ENCODE assay signal across 10 cellular contexts in the genomic region with DNA sequence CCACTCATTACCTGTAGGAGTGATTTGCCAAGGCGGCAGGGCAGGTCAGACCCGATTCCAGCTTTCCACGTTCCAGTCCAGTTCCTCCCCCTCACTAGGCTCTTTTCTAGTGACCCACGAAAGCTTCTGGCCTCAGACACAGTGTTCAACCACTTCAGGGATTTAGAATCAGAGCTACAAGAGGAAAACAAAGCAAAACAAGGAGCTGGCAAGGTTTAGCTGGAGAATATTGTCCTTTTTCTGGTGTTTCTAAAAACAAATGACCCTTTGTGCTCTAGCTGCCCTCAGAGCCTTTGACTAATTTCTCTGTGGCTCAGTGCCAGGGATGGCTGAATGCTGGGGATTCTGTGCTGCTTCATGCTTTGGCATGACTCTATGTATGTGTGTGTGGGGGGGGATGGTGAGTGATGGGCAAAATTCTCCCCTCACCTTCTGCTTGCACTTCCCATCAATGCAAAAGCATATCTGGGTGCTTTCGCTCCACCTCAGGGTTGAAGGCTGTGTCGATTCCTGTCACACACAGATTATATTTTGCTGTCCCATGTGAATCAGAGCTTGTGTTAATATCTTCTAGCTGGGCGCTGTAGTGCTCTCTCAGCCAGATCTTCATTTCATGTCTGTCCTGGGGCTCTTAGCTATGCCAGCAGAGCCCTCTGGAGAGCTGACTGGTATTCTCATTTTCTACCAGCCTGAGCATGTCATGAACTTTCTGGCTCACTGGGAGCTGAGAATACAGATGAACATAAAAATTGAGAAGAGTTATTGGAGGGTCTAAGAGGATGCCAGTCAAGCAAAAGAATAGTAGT. TPM values are rescaled to one million over a fixed set of nuclear protein-coding genes. Genes with fewer than 3 reads are reported as not detected.
DNase-seq lines count a peak whose midpoint lies in the region; ATAC-seq and TF ChIP-seq lines count a peak whose summit lies in the region.
"Had no signal": no experiment of that assay in that cellular context is flagged by ENCODE, and none has a peak within 500 bp of the region (broad histone marks: within the 10 kb centered on the region; RNA-seq: fewer than 3 reads in every experiment).

No MANE protein-coding gene starts in this region.

- no peaks in the 10 kb centered on the region for H3K36me3 ChIP-seq in ascending aorta

- DNase-seq in EL (peak; percentile 69), ascending aorta (ENCODE audit: low spot score in 2 of 2) (peak in 1 of 2 donors; percentile 92), right cardiac atrium (peak; percentile 73 to 80 (median 75)), retina (peak; percentile 72)
- DNase-seq in activated T-cell treated with anti-CD3 and anti-CD28 coated beads, Interleukin-2, amount 50 U/mL, for 4 hours: no peak
- DNase-seq in activated naive CD8-positive, alpha-beta T cell treated with anti-CD3 and anti-CD28 coated beads for 36 hours: no peak
- DNase-seq in stimulated activated naive CD8-positive, alpha-beta T cell treated with anti-CD3 and anti-CD28 coated beads, Interleukin-15, amount 100 ng/mL, for 72 hours: no peak
- DNase-seq: effector CD4-positive, alpha-beta T cell; SW 1271 had no signal

- no peak overlapping the region for H3K4me3 Mint-ChIP-seq in activated T-cell treated with anti-CD3 and anti-CD28 coated beads, Interleukin-2, amount 50 U/mL, for 4 hours
- H3K4me3 Mint-ChIP-seq in activated naive CD8-positive, alpha-beta T cell treated with anti-CD3 and anti-CD28 coated beads for 36 hours: no peak overlapping the region
- no peak overlapping the region for H3K4me3 Mint-ChIP-seq in stimulated activated naive CD8-positive, alpha-beta T cell treated with anti-CD3 and anti-CD28 coated beads, Interleukin-15, amount 100 ng/mL, for 72 hours

- ATAC-seq in right cardiac atrium (peak; percentile 95), GM18909 (IDR thresholded peaks at IDR 0.05; ENCODE audit: poor library complexity, unreplicated experiment) (no peak)
- ATAC-seq in activated T-cell treated with anti-CD3 and anti-CD28 coated beads, Interleukin-2, amount 50 U/mL, for 4 hours: no peak
- no peak for ATAC-seq in stimulated activated naive CD8-positive, alpha-beta T cell treated with anti-CD3 and anti-CD28 coated beads, Interleukin-15, amount 100 ng/mL, for 72 hours

- H3K27ac Mint-ChIP-seq in activated naive CD8-positive, alpha-beta T cell treated with anti-CD3 and anti-CD28 coated beads for 36 hours: no peak overlapping the region
- H3K27ac Mint-ChIP-seq in stimulated activated naive CD8-positive, alpha-beta T cell treated with anti-CD3 and anti-CD28 coated beads, Interleukin-15, amount 100 ng/mL, for 72 hours: no peak overlapping the region

- H3K27me3 Mint-ChIP-seq in activated T-cell treated with anti-CD3 and anti-CD28 coated beads, Interleukin-2, amount 50 U/mL, for 4 hours (ENCODE audit: low read depth): no peaks in the 10 kb centered on the region
- no peaks in the 10 kb centered on the region for H3K27me3 Mint-ChIP-seq in activated naive CD8-positive, alpha-beta T cell treated with anti-CD3 and anti-CD28 coated beads for 36 hours
- no peaks in the 10 kb centered on the region for H3K27me3 Mint-ChIP-seq in stimulated activated naive CD8-positive, alpha-beta T cell treated with anti-CD3 and anti-CD28 coated beads, Interleukin-15, amount 100 ng/mL, for 72 hours

- H3K9me3 Mint-ChIP-seq in activated T-cell treated with anti-CD3 and anti-CD28 coated beads, Interleukin-2, amount 50 U/mL, for 4 hours: no peaks in the 10 kb centered on the region
- peaks cover 15% of the 10 kb centered on the region for H3K9me3 Mint-ChIP-seq in activated naive CD8-positive, alpha-beta T cell treated with anti-CD3 and anti-CD28 coated beads for 36 hours
- H3K9me3 Mint-ChIP-seq in stimulated activated naive CD8-positive, alpha-beta T cell treated with anti-CD3 and anti-CD28 coated beads, Interleukin-15, amount 100 ng/mL, for 72 hours: peaks cover 0 to 4% of the 10 kb centered on the region in 2 donors

- H3K27ac ChIP-seq in ascending aorta (peak overlapping the region; percentile 88 to 92), right cardiac atrium (ENCODE audit: low read length) (peak overlapping the region; percentile 92)

- H3K4me1 ChIP-seq in ascending aorta: peaks cover 7 to 38% of the 10 kb centered on the region in 2 donors
- peaks cover 4% of the 10 kb centered on the region for H3K4me1 ChIP-seq in right cardiac atrium (ENCODE audit: control insufficient read depth, insufficient read depth, low read length)

- no peak overlapping the region for H3K4me3 ChIP-seq in ascending aorta
- H3K4me3 ChIP-seq in right cardiac atrium (ENCODE audit: low read length): no peak overlapping the region

- 21% methylated on average over 7 of the region's 7 CpGs for WGBS in right cardiac atrium

- no peak for TF ChIP-seq CTCF in ascending aorta (IDR thresholded peaks at IDR 0.05)

- peaks cover 42% of the 10 kb centered on the region for H3K36me3 Mint-ChIP-seq in activated T-cell treated with anti-CD3 and anti-CD28 coated beads, Interleukin-2, amount 50 U/mL, for 4 hours (ENCODE audit: insufficient read depth)
- peaks cover 49% of the 10 kb centered on the region for H3K36me3 Mint-ChIP-seq in activated naive CD8-positive, alpha-beta T cell treated with anti-CD3 and anti-CD28 coated beads for 36 hours

- H3K4me1 Mint-ChIP-seq in activated T-cell treated with anti-CD3 and anti-CD28 coated beads, Interleukin-2, amount 50 U/mL, for 4 hours (ENCODE audit: low read depth): peaks cover 16% of the 10 kb centered on the region
- H3K4me1 Mint-ChIP-seq in activated naive CD8-positive, alpha-beta T cell treated with anti-CD3 and anti-CD28 coated beads for 36 hours: peaks cover 11% of the 10 kb centered on the region
- H3K4me1 Mint-ChIP-seq in stimulated activated naive CD8-positive, alpha-beta T cell treated with anti-CD3 and anti-CD28 coated beads, Interleukin-15, amount 100 ng/mL, for 72 hours: peaks cover 13% of the 10 kb centered on the region

- intact Hi-C loops in ascending aorta (cut with DNase I): loop anchor here (1.0 to 5.0 kb wide), 2 partner anchors 9 to 66 kb away; no protein-coding TSS in a partner anchor
- intact Hi-C loops in right cardiac atrium (cut with DNase I): no loop called here

- H3K9me3 ChIP-seq in ascending aorta: no peaks in the 10 kb centered on the region
- no peaks in the 10 kb centered on the region for H3K9me3 ChIP-seq in right cardiac atrium (ENCODE audit: control insufficient read depth, low read length)

- H3K27me3 ChIP-seq in ascending aorta (no peaks in the 10 kb centered on the region), right cardiac atrium (ENCODE audit: control insufficient read depth, insufficient read depth) (no peaks in the 10 kb centered on the region)

RNA-seq across cellular contexts. Expression of gene NEDD9, which starts 19.3 kb away (rescaled TPM):
- total RNA-seq in ascending aorta (150 TPM), right cardiac atrium (10 to 100 TPM; 21.8 to 38.0 (median 29.1) TPM)
- 20.9 TPM for polyA plus RNA-seq in right cardiac atrium
- 10 to 100 TPM; 19.1 to 31.6 (median 31.5) TPM for total RNA-seq in activated T-cell treated with anti-CD3 and anti-CD28 coated beads, Interleukin-2, amount 50 U/mL, for 4 hours
- total RNA-seq in activated naive CD8-positive, alpha-beta T cell treated with anti-CD3 and anti-CD28 coated beads for 36 hours: 10 to 100 TPM; 32.0 to 33.7 TPM

Comparison
In these comparisons a context has a peak if more than half of its experiments do, and no peak if none do; other contexts are left out.
1. DNase-seq: peak in EL (single experiment), right cardiac atrium (3 of 3) and retina (single experiment); none in activated T-cell treated with anti-CD3 and anti-CD28 coated beads, Interleukin-2, amount 50 U/mL, for 4 hours (single experiment), activated naive CD8-positive, alpha-beta T cell treated with anti-CD3 and anti-CD28 coated beads for 36 hours (single experiment) and stimulated activated naive CD8-positive, alpha-beta T cell treated with anti-CD3 and anti-CD28 coated beads, Interleukin-15, amount 100 ng/mL, for 72 hours (0 of 2).
2. ATAC-seq: peak in right cardiac atrium (2 of 2); none in activated T-cell treated with anti-CD3 and anti-CD28 coated beads, Interleukin-2, amount 50 U/mL, for 4 hours (0 of 2), stimulated activated naive CD8-positive, alpha-beta T cell treated with anti-CD3 and anti-CD28 coated beads, Interleukin-15, amount 100 ng/mL, for 72 hours (single experiment) and GM18909 (single experiment).